8 cellular contexts compared by ENCODE assay signal in genomic region chr3:150603888-150604319, GRCh38.
DNase-seq lines count a peak whose midpoint lies in the region; ATAC-seq and TF ChIP-seq lines count a peak whose summit lies in the region.

No MANE protein-coding gene starts in this region.

- ATAC-seq in HG02970 (IDR thresholded peaks at IDR 0.05; ENCODE audit: low FRiP score, unreplicated experiment) (no peak), GM19455 (IDR thresholded peaks at IDR 0.05; ENCODE audit: unreplicated experiment) (no peak)

- no peaks in the 10 kb centered on the region for H3K27me3 ChIP-seq in WERI-Rb-1 (ENCODE audit: insufficient read depth, low read depth, severe bottlenecking)

- H3K4me3 ChIP-seq in AG09309 (ENCODE audit: control insufficient read depth, low read depth, low read length) (peak overlapping the region; percentile 92), HFF-Myc (replicated peaks; ENCODE audit: low read depth, low read length) (peak overlapping the region; percentile 93), WERI-Rb-1 (ENCODE audit: low read depth, low read length) (peak overlapping the region; percentile 97), retinal pigment epithelial cell (ENCODE audit: low read length) (peak overlapping the region; percentile 91)

- DNase-seq in AG09309 (ENCODE audit: low read depth) (no peak), HFF-Myc (ENCODE audit: extremely low read depth, low read depth) (no peak), WERI-Rb-1 (peak; percentile 41), globus pallidus (ENCODE audit: low spot score) (peak; percentile 51), retinal pigment epithelial cell (ENCODE audit: low read depth) (no peak), GM10266 (ENCODE audit: extremely low spot score) (no peak)

- no peak for TF ChIP-seq CTCF in AG09309 (IDR thresholded peaks at IDR 0.05; ENCODE audit: control insufficient read depth, insufficient read depth, low read depth, low read length, missing control alignments)
- TF ChIP-seq CTCF in HFF-Myc (IDR thresholded peaks at IDR 0.05; ENCODE audit: low read depth, low read length, missing control alignments) = no peak
- no peak for TF ChIP-seq CTCF in WERI-Rb-1 (IDR thresholded peaks at IDR 0.05; ENCODE audit: low read depth, low read length)
- TF ChIP-seq CTCF in retinal pigment epithelial cell (conservative IDR thresholded peaks at IDR 0.05; ENCODE audit: low read depth, low read length) = no peak
- no peak for TF ChIP-seq CTCF in GM10266 (IDR thresholded peaks at IDR 0.05; ENCODE audit: control insufficient read depth, insufficient read depth, low read depth, missing control alignments)

- H3K36me3 ChIP-seq in WERI-Rb-1 = peaks cover 14% of the 10 kb centered on the region

- peak overlapping the region; percentile 91 for H3K27ac ChIP-seq in WERI-Rb-1

- no peaks in the 10 kb centered on the region for H3K9me3 ChIP-seq in WERI-Rb-1 (ENCODE audit: severe bottlenecking)

Comparison
In these comparisons a context has a peak if more than half of its experiments do, and no peak if none do; other contexts are left out.
1. DNase-seq: peak in WERI-Rb-1 (single experiment) and globus pallidus (single experiment); none in AG09309 (single experiment), HFF-Myc (single experiment), retinal pigment epithelial cell (single experiment) and GM10266 (single experiment).
2. Peak in every context shown above with its lines, with median percentiles within 50 percentile points of each other: H3K4me3 ChIP-seq.